1 cellular context compared by ENCODE assay signal in the genomic region with DNA sequence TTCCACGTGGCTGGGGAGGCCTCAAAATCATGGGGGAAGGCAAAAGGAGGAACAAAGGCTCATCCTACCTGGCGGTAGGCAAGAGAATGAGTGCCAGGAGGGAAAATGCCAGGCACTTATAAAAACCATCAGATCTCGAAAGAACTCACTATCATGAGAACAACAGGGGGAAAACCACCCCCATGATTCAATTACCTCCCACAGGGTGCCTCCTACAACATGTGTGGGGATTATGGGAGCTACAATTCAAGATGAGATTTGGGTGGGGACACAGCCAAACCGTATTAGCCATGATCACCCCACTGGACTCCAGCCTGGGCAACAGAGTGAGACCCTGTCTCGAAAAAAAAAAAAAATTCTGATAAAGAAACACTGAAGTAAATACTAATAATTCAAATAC.
TF ChIP-seq lines count a peak whose summit lies in the region.

No MANE protein-coding gene starts in this region.

TF ChIP-seq in GM12878, 131 proteins besides CTCF, POLR2A, EP300 and RAD21:
- no peak for TF ChIP-seq IKZF2 (IDR thresholded peaks at IDR 0.05)
- no peak for TF ChIP-seq BCL11A (IDR thresholded peaks at IDR 0.05; ENCODE audit: low read depth, low read length)
- TF ChIP-seq, protein P1, sequence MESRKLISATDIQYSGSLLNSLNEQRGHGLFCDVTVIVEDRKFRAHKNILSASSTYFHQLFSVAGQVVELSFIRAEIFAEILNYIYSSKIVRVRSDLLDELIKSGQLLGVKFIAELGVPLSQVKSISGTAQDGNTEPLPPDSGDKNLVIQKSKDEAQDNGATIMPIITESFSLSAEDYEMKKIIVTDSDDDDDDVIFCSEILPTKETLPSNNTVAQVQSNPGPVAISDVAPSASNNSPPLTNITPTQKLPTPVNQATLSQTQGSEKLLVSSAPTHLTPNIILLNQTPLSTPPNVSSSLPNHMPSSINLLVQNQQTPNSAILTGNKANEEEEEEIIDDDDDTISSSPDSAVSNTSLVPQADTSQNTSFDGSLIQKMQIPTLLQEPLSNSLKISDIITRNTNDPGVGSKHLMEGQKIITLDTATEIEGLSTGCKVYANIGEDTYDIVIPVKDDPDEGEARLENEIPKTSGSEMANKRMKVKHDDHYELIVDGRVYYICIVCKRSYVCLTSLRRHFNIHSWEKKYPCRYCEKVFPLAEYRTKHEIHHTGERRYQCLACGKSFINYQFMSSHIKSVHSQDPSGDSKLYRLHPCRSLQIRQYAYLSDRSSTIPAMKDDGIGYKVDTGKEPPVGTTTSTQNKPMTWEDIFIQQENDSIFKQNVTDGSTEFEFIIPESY (IDR thresholded peaks at IDR 0.05): peak; percentile 92
- no peak for TF ChIP-seq SREBF1 (IDR thresholded peaks at IDR 0.05; ENCODE audit: low read length)
- TF ChIP-seq SUZ12 (IDR thresholded peaks at IDR 0.05; ENCODE audit: unreplicated experiment): no peak
- TF ChIP-seq, protein P2, sequence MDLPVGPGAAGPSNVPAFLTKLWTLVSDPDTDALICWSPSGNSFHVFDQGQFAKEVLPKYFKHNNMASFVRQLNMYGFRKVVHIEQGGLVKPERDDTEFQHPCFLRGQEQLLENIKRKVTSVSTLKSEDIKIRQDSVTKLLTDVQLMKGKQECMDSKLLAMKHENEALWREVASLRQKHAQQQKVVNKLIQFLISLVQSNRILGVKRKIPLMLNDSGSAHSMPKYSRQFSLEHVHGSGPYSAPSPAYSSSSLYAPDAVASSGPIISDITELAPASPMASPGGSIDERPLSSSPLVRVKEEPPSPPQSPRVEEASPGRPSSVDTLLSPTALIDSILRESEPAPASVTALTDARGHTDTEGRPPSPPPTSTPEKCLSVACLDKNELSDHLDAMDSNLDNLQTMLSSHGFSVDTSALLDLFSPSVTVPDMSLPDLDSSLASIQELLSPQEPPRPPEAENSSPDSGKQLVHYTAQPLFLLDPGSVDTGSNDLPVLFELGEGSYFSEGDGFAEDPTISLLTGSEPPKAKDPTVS (IDR thresholded peaks at IDR 0.05; ENCODE audit: low read depth, low read length): no peak
TF ChIP-seq in GM12878: peak in this region for 1.
